Comparison of ENCODE assay signal across 9 cellular contexts in the genomic region with DNA sequence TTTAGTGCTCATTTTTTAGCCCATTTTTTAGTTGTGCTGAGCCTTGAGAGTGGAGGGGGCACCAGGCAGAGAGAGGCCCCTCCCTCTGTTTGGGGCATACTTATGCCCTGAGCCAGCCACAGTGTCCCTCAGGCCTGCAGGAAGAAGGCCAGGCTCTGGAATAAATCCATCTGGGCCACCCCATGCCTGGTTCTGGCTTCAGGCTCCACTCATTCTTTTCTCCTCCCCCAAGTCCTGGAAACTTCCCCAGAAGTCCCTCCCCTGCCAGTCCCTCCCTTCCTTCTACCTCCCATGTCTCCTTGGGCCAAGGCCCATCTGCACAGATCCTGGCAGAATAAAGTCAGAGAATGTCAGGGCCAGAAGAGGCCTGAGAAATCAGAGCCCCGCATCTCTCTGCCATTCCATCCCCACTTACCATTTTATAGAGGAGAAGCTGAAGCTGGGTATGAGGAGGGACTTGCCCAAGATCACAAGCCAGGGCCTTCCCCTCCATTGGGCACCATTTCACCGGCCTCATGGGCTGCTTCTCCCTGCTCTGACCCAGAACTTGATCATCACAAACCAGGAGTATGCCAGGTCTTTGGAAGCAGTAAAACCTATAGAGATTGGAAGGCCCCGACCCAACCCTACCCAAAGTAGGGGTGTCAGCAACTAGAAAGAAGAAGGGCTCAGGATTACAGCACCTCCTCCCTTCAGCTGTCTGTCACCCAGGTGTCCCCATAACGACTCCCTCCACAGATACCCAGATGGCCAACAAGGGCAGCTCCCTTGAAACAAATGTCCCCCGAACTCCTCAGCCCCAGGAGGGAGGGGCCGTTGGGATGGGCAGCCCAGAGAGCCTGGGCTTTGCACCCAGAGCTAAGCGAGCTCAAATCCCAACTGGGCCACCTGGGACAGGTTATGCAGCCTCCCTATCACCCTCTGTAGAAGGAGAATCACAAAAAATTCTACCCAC.
A peak's percentile ranks its signal among the peaks of the same experiment; 100 is the strongest.
DNase-seq lines count a peak whose midpoint lies in the region; TF ChIP-seq lines count a peak whose summit lies in the region.
"Had no signal": no experiment of that assay in that cellular context is flagged by ENCODE, and none has a peak within 500 bp of the region (broad histone marks: within the 10 kb centered on the region; RNA-seq: fewer than 3 reads in every experiment).

No MANE protein-coding gene starts in this region.

- H3K4me3 ChIP-seq in coronary artery (no peak overlapping the region), transverse colon (no peak overlapping the region)

- no peaks in the 10 kb centered on the region for H3K36me3 ChIP-seq in transverse colon

- peak overlapping the region; percentile 99 for H3K27ac Mint-ChIP-seq in mesothelial cell of epicardium

- no peaks in the 10 kb centered on the region for H3K27me3 ChIP-seq in transverse colon

- no peaks in the 10 kb centered on the region for H3K27me3 Mint-ChIP-seq in mesothelial cell of epicardium (ENCODE audit: low read depth)
- H3K27me3 Mint-ChIP-seq: CD4-positive, alpha-beta memory T cell had no signal

- 70 to 85% methylated on average over 2 to 7 of the region's 7 CpGs for WGBS in transverse colon (ENCODE audit: low coverage in 1 of 2), 2 donors

- intact Hi-C loops in transverse colon (cut with DNase I; ENCODE audit: low total_unique reads), result no loop called here

- peaks cover 63% of the 10 kb centered on the region for H3K4me1 Mint-ChIP-seq in mesothelial cell of epicardium

- TF ChIP-seq POLR2A in transverse colon (IDR thresholded peaks at IDR 0.05) (no peak), erythroblast (IDR thresholded peaks at IDR 0.05; ENCODE audit: low read length) (no peak)

- H3K9me3 Mint-ChIP-seq in mesothelial cell of epicardium, result no peaks in the 10 kb centered on the region

- H3K4me1 ChIP-seq in transverse colon, result peaks cover 33 to 52% (median 43%) of the 10 kb centered on the region in 4 donors

- DNase-seq in activated CD8-positive, alpha-beta memory T cell treated with anti-CD3 and anti-CD28 coated beads, Interleukin-2, amount 50 U/mL, for 48 hours, result peak; percentile 34
- no peak for DNase-seq in activated CD8-positive, alpha-beta memory T cell treated with anti-CD3 and anti-CD28 coated beads for 24 hours
- DNase-seq in coronary artery (ENCODE audit: low spot score) (peak; percentile 45), mesothelial cell of epicardium (ENCODE audit: low spot score in 2 of 2, unreplicated experiment in 2 of 2) (no peak), transverse colon (no peak), NCI-H1048 (lab: John Stamatoyannopoulos, UW) (no peak), NCI-H2227 treated with DMSO at 0.1 percent for 48 hours (lab: John Stamatoyannopoulos, UW) (no peak), erythroblast (lab: John Stamatoyannopoulos, UW) (no peak)
- DNase-seq: CD4-positive, alpha-beta memory T cell had no signal

- in situ Hi-C loops in transverse colon (cut with MboI; ENCODE audit: low pct_ligation_motif_present in 1 of 4, low pct_unique_long_range_greater_than_20kb in 1 of 4, low sequenced_read_pairs in 3 of 4), result no loop called here

- H3K4me3 Mint-ChIP-seq in mesothelial cell of epicardium, result no peak overlapping the region

- TF ChIP-seq CTCF in coronary artery (IDR thresholded peaks at IDR 0.05) (no peak), mesothelial cell of epicardium (IDR thresholded peaks at IDR 0.05; ENCODE audit: unreplicated experiment) (no peak), transverse colon (IDR thresholded peaks at IDR 0.05) (no peak)

- no peaks in the 10 kb centered on the region for H3K36me3 Mint-ChIP-seq in mesothelial cell of epicardium
- H3K36me3 Mint-ChIP-seq: CD4-positive, alpha-beta memory T cell had no signal

- no peaks in the 10 kb centered on the region for H3K9me3 ChIP-seq in transverse colon

- peak overlapping the region; percentile 64 to 91 for H3K27ac ChIP-seq in coronary artery
- H3K27ac ChIP-seq in transverse colon, result peak overlapping the region; percentile 73 to 88 (median 82)

- no peak for TF ChIP-seq EP300 in transverse colon (IDR thresholded peaks at IDR 0.05; ENCODE audit: low read depth)

Comparison
In these comparisons a context has a peak if more than half of its experiments do, and no peak if none do; other contexts are left out.
1. DNase-seq: peak in activated CD8-positive, alpha-beta memory T cell treated with anti-CD3 and anti-CD28 coated beads, Interleukin-2, amount 50 U/mL, for 48 hours (single experiment) and coronary artery (single experiment); none in activated CD8-positive, alpha-beta memory T cell treated with anti-CD3 and anti-CD28 coated beads for 24 hours (single experiment), mesothelial cell of epicardium (0 of 2), transverse colon (single experiment), NCI-H1048 (single experiment), NCI-H2227 treated with DMSO at 0.1 percent for 48 hours (single experiment) and erythroblast (0 of 2).